Comparison of ENCODE assay signal across 1 cellular context in genomic region chr7:42348627-42349026, GRCh38.
TF ChIP-seq lines count a peak whose summit lies in the region.

No MANE protein-coding gene starts in this region.

TF ChIP-seq in HepG2, 621 proteins besides CTCF, POLR2A, EP300 and RAD21 (continued from another document):
- TF ChIP-seq, protein P1, sequence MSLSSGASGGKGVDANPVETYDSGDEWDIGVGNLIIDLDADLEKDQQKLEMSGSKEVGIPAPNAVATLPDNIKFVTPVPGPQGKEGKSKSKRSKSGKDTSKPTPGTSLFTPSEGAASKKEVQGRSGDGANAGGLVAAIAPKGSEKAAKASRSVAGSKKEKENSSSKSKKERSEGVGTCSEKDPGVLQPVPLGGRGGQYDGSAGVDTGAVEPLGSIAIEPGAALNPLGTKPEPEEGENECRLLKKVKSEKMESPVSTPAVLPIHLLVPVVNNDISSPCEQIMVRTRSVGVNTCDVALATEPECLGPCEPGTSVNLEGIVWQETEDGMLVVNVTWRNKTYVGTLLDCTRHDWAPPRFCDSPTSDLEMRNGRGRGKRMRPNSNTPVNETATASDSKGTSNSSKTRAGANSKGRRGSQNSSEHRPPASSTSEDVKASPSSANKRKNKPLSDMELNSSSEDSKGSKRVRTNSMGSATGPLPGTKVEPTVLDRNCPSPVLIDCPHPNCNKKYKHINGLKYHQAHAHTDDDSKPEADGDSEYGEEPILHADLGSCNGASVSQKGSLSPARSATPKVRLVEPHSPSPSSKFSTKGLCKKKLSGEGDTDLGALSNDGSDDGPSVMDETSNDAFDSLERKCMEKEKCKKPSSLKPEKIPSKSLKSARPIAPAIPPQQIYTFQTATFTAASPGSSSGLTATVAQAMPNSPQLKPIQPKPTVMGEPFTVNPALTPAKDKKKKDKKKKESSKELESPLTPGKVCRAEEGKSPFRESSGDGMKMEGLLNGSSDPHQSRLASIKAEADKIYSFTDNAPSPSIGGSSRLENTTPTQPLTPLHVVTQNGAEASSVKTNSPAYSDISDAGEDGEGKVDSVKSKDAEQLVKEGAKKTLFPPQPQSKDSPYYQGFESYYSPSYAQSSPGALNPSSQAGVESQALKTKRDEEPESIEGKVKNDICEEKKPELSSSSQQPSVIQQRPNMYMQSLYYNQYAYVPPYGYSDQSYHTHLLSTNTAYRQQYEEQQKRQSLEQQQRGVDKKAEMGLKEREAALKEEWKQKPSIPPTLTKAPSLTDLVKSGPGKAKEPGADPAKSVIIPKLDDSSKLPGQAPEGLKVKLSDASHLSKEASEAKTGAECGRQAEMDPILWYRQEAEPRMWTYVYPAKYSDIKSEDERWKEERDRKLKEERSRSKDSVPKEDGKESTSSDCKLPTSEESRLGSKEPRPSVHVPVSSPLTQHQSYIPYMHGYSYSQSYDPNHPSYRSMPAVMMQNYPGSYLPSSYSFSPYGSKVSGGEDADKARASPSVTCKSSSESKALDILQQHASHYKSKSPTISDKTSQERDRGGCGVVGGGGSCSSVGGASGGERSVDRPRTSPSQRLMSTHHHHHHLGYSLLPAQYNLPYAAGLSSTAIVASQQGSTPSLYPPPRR (CRISPR knock-in tag; IDR thresholded peaks at IDR 0.05; ENCODE audit: borderline replicate concordance), result no peak
- no peak for TF ChIP-seq MTF2 (CRISPR knock-in tag; IDR thresholded peaks at IDR 0.05; ENCODE audit: borderline replicate concordance)
- no peak for TF ChIP-seq ZNF513 (CRISPR knock-in tag; conservative IDR thresholded peaks at IDR 0.05)
- no peak for TF ChIP-seq JUN (CRISPR knock-in tag; IDR thresholded peaks at IDR 0.05)
- TF ChIP-seq CENPBD1 (CRISPR knock-in tag; IDR thresholded peaks at IDR 0.05; ENCODE audit: borderline replicate concordance, low read depth), result no peak
- TF ChIP-seq ZNF282 (IDR thresholded peaks at IDR 0.05; ENCODE audit: partially characterized antibody), result no peak
